In genomic region chr3:53709856-53710674, GRCh38 we compare ENCODE assay signal across 7 cellular contexts.
DNase-seq lines count a peak whose midpoint lies in the region; ATAC-seq and TF ChIP-seq lines count a peak whose summit lies in the region.

No MANE protein-coding gene starts in this region.

- no peak overlapping the region for H4K5ac ChIP-seq in mesendoderm (ENCODE audit: low read length)

- H3K4me1 ChIP-seq in endodermal cell (ENCODE audit: control insufficient read depth, insufficient read depth, low read length) (peaks cover under 1% of the 10 kb centered on the region), mesendoderm (ENCODE audit: control insufficient read depth, low read depth, low read length) (no peaks in the 10 kb centered on the region)

- H3K4me3 ChIP-seq in endodermal cell (ENCODE audit: low read length) (no peak overlapping the region), mesendoderm (ENCODE audit: low read length) (no peak overlapping the region)

- in situ Hi-C loops in GM13977 (cut with MboI; ENCODE audit: low pct_unique_long_range_greater_than_20kb, low sequenced_read_pairs, unreplicated experiment), result loop anchor here (25.0 kb wide), 1 partner anchor 323 kb away; no protein-coding TSS in a partner anchor

- H3K27ac ChIP-seq in endodermal cell (ENCODE audit: low read depth, low read length) (no peak overlapping the region), mesendoderm (ENCODE audit: low read depth, low read length) (no peak overlapping the region)

- H3K4ac ChIP-seq in mesendoderm (ENCODE audit: low read depth, low read length), result no peak overlapping the region

- H3K79me1 ChIP-seq in mesendoderm (ENCODE audit: low read length), result no peaks in the 10 kb centered on the region

- H3K27me3 ChIP-seq in endodermal cell (ENCODE audit: control insufficient read depth, insufficient read depth, low read length, poor library complexity, severe bottlenecking) (no peaks in the 10 kb centered on the region), mesendoderm (ENCODE audit: insufficient read depth, low read length, poor library complexity) (no peaks in the 10 kb centered on the region)

- no peak overlapping the region for H2AK5ac ChIP-seq in mesendoderm (ENCODE audit: low read length)

- H3K79me2 ChIP-seq in mesendoderm (ENCODE audit: control insufficient read depth, insufficient read depth, low read length), result no peaks in the 10 kb centered on the region

- H2BK15ac ChIP-seq in mesendoderm (replicated peaks; ENCODE audit: low read depth), result no peak overlapping the region

- WGBS in endodermal cell (ENCODE audit: insufficient coverage in 1 of 2, insufficient read length in 1 of 2), 2 experiments, result 27 to 30% methylated on average over 4 to 11 of the region's 11 CpGs
- no CpG with 5 or more reads among the region's 11 CpGs for WGBS in mesendoderm (ENCODE audit: extremely low coverage, insufficient coverage, low lambda C conversion rate)

- H3K36me3 ChIP-seq in endodermal cell (ENCODE audit: control insufficient read depth, insufficient read depth, low read length), result no peaks in the 10 kb centered on the region
- no peaks in the 10 kb centered on the region for H3K36me3 ChIP-seq in mesendoderm (ENCODE audit: control insufficient read depth, insufficient read depth, low read length)

- H4K8ac ChIP-seq in mesendoderm (ENCODE audit: low read depth, low read length), result no peak overlapping the region

- peak; percentile 74 for DNase-seq in GM13977 (ENCODE audit: low spot score)
- peak; percentile 41 for DNase-seq in NCI-H774 (lab: John Stamatoyannopoulos, UW)
- peak; percentile 81 for DNase-seq in activated CD8-positive, alpha-beta memory T cell treated with anti-CD3 and anti-CD28 coated beads for 24 hours
- DNase-seq in endodermal cell, result peak; percentile 95
- peak; percentile 85 for DNase-seq in mesendoderm
- DNase-seq in stimulated activated CD8-positive, alpha-beta memory T cell treated with anti-CD3 and anti-CD28 coated beads, Interleukin-2, amount 100 ng/mL, for 48 hours (ENCODE audit: low read depth in 2 of 2), result peak; percentile 26 to 46

- H3K27ac Mint-ChIP-seq in endodermal cell, result no peak overlapping the region

- H2BK5ac ChIP-seq in mesendoderm (ENCODE audit: low read length), result no peak overlapping the region

- no peak overlapping the region for H3K23ac ChIP-seq in mesendoderm (ENCODE audit: low read length)

- no peak overlapping the region for H3K4me2 ChIP-seq in mesendoderm (ENCODE audit: low read length)

- H3K4me3 Mint-ChIP-seq in endodermal cell, result no peak overlapping the region

- no peaks in the 10 kb centered on the region for H3K9me3 ChIP-seq in endodermal cell (ENCODE audit: control insufficient read depth, low read length)

- H3K9ac ChIP-seq in endodermal cell (ENCODE audit: extremely low read depth, low read length, poor library complexity, severe bottlenecking) (no peak overlapping the region), mesendoderm (ENCODE audit: low read length) (no peak overlapping the region)

- H3K4me1 Mint-ChIP-seq in endodermal cell, result peaks cover 7% of the 10 kb centered on the region

- TF ChIP-seq CTCF in GM13977 (IDR thresholded peaks at IDR 0.05; ENCODE audit: extremely low read depth, insufficient read depth, missing control alignments), result peak; percentile 83
- peak; percentile 90 for TF ChIP-seq CTCF in endodermal cell (conservative IDR thresholded peaks at IDR 0.05)

- H3K56ac ChIP-seq in mesendoderm (ENCODE audit: low read length), result no peak overlapping the region

- no peak overlapping the region for H2BK120ac ChIP-seq in mesendoderm (ENCODE audit: low read depth, low read length)

- peak; percentile 83 for ATAC-seq in HG03095 (IDR thresholded peaks at IDR 0.05; ENCODE audit: unreplicated experiment)

- H3K9me3 Mint-ChIP-seq in endodermal cell, result no peaks in the 10 kb centered on the region

- no peaks in the 10 kb centered on the region for H3K27me3 Mint-ChIP-seq in endodermal cell (ENCODE audit: insufficient read depth)

- H3K18ac ChIP-seq in mesendoderm (ENCODE audit: low read length), result no peak overlapping the region

- H3K36me3 Mint-ChIP-seq in endodermal cell (ENCODE audit: low read depth), result no peaks in the 10 kb centered on the region

Comparison
In these comparisons a context has a peak if more than half of its experiments do, and no peak if none do; other contexts are left out.
1. DNase-seq: peak in every context shown above with its lines; median percentile 95 in endodermal cell; 85 in mesendoderm; 81 in activated CD8-positive, alpha-beta memory T cell treated with anti-CD3 and anti-CD28 coated beads for 24 hours; 74 in GM13977; 41 in NCI-H774; 36 in stimulated activated CD8-positive, alpha-beta memory T cell treated with anti-CD3 and anti-CD28 coated beads, Interleukin-2, amount 100 ng/mL, for 48 hours.